In genomic region chr11:27717801-27718229, GRCh38 we compare ENCODE assay signal across 10 cellular contexts. TPM values are rescaled to one million over a fixed set of nuclear protein-coding genes. Genes with fewer than 3 reads are reported as not detected.
A peak's percentile ranks its signal among the peaks of the same experiment; 100 is the strongest.
DNase-seq lines count a peak whose midpoint lies in the region; ATAC-seq and TF ChIP-seq lines count a peak whose summit lies in the region.
"Had no signal": no experiment of that assay in that cellular context is flagged by ENCODE, and none has a peak within 500 bp of the region (broad histone marks: within the 10 kb centered on the region; RNA-seq: fewer than 3 reads in every experiment).

No MANE protein-coding gene starts in this region.

- no CpG with 5 or more reads among the region's 8 CpGs for WGBS in iPS DF 6.9 (ENCODE audit: insufficient coverage, insufficient read length)

- H3K9me3 ChIP-seq in iPS DF 6.9 (ENCODE audit: control insufficient read depth, insufficient read depth, low read length) (no peaks in the 10 kb centered on the region), thoracic aorta (no peaks in the 10 kb centered on the region), gastrocnemius medialis (no peaks in the 10 kb centered on the region)

- H3K27ac Mint-ChIP-seq in activated naive CD8-positive, alpha-beta T cell treated with anti-CD3 and anti-CD28 coated beads, Interleukin-2, amount 10 ng/mL, durations not matched to agents 7 days and 5 days = peak overlapping the region; percentile 56
- H3K27ac Mint-ChIP-seq in activated naive CD8-positive, alpha-beta T cell treated with anti-CD3 and anti-CD28 coated beads, Interleukin-2, amount 50 U/mL, for 24 hours = no peak overlapping the region
- no peak overlapping the region for H3K27ac Mint-ChIP-seq in stimulated activated effector memory CD8-positive, alpha-beta T cell treated with anti-CD3 and anti-CD28 coated beads, Interleukin-12 subunit alpha, Interleukin-12 subunit beta, amount 100 ng/mL, for 72 hours
- H3K27ac Mint-ChIP-seq: CD4-positive, CD25-positive, alpha-beta regulatory T cell had no signal

- peaks cover 13% of the 10 kb centered on the region for H3K27me3 ChIP-seq in iPS DF 6.9 (ENCODE audit: control insufficient read depth, insufficient read depth, low read length)
- H3K27me3 ChIP-seq in thoracic aorta (replicated peaks; ENCODE audit: insufficient read depth) = peaks cover 9% of the 10 kb centered on the region
- peaks cover 64 to 74% (median 73%) of the 10 kb centered on the region in 3 donors for H3K27me3 ChIP-seq in gastrocnemius medialis

- H3K4me3 ChIP-seq in WI38 (ENCODE audit: low read depth, low read length) = peak overlapping the region; percentile 85
- H3K4me3 ChIP-seq in iPS DF 6.9 (ENCODE audit: low read length) = peak overlapping the region; percentile 65; the same call in 1 of the 2 replicates
- peak overlapping the region; percentile 74 for H3K4me3 ChIP-seq in thoracic aorta
- H3K4me3 ChIP-seq in gastrocnemius medialis = peak overlapping the region in 2 of 4 donors; percentile 35 to 53

- DNase-seq in activated naive CD8-positive, alpha-beta T cell treated with anti-CD3 and anti-CD28 coated beads, Interleukin-2, amount 10 ng/mL, durations not matched to agents 7 days and 5 days = no peak
- DNase-seq in activated naive CD8-positive, alpha-beta T cell treated with anti-CD3 and anti-CD28 coated beads, Interleukin-2, amount 50 U/mL, for 24 hours = no peak
- DNase-seq in iPS DF 6.9 (ENCODE audit: low read depth, low spot score) (no peak), thoracic aorta (ENCODE audit: low spot score) (no peak), gastrocnemius medialis (no peak)
- DNase-seq in stimulated activated effector memory CD8-positive, alpha-beta T cell treated with anti-CD3 and anti-CD28 coated beads, Interleukin-12 subunit alpha, Interleukin-12 subunit beta, amount 100 ng/mL, for 72 hours (ENCODE audit: low spot score in 2 of 2) = no peak
- DNase-seq: activated CD8-positive, alpha-beta memory T cell treated with anti-CD3 and anti-CD28 coated beads, Interleukin-2, amount 50 U/mL, for 4 hours; CD4-positive, CD25-positive, alpha-beta regulatory T cell had no signal

- peaks cover 57% of the 10 kb centered on the region for H3K27me3 Mint-ChIP-seq in activated naive CD8-positive, alpha-beta T cell treated with anti-CD3 and anti-CD28 coated beads, Interleukin-2, amount 10 ng/mL, durations not matched to agents 7 days and 5 days
- H3K27me3 Mint-ChIP-seq in activated naive CD8-positive, alpha-beta T cell treated with anti-CD3 and anti-CD28 coated beads, Interleukin-2, amount 50 U/mL, for 24 hours = peaks cover 49% of the 10 kb centered on the region

- in situ Hi-C loops in gastrocnemius medialis (cut with MboI; ENCODE audit: low sequenced_read_pairs in 4 of 4) = loop anchor here in 1 of 4 donors (25.0 kb wide), 1 partner anchor 819 kb away; no protein-coding TSS in a partner anchor

- POLR2A ChIA-PET in activated naive CD8-positive, alpha-beta T cell treated with anti-CD3 and anti-CD28 coated beads, Interleukin-2, amount 10 ng/mL, durations not matched to agents 7 days and 5 days (lab: Charles Lee) = no interaction called here

- TF ChIP-seq CTCF in WI38 (IDR thresholded peaks at IDR 0.05; ENCODE audit: low read depth, low read length) (no peak), thoracic aorta (IDR thresholded peaks at IDR 0.05) (no peak), gastrocnemius medialis (IDR thresholded peaks at IDR 0.05 in 4 of 5, conservative IDR thresholded peaks at IDR 0.05 in 1 of 5) (no peak)

- ATAC-seq in activated naive CD8-positive, alpha-beta T cell treated with anti-CD3 and anti-CD28 coated beads, Interleukin-2, amount 10 ng/mL, durations not matched to agents 7 days and 5 days (ENCODE audit: low read depth) = no peak
- ATAC-seq in activated naive CD8-positive, alpha-beta T cell treated with anti-CD3 and anti-CD28 coated beads, Interleukin-2, amount 50 U/mL, for 24 hours = no peak
- ATAC-seq in thoracic aorta (ENCODE audit: insufficient number of reproducible peaks, low FRiP score, low read depth) = no peak
- ATAC-seq in stimulated activated effector memory CD8-positive, alpha-beta T cell treated with anti-CD3 and anti-CD28 coated beads, Interleukin-12 subunit alpha, Interleukin-12 subunit beta, amount 100 ng/mL, for 72 hours = no peak
- ATAC-seq in GM21528 (IDR thresholded peaks at IDR 0.05; ENCODE audit: low FRiP score, unreplicated experiment) = no peak
- ATAC-seq in gastrocnemius medialis = no peak

- intact Hi-C loops in gastrocnemius medialis (cut with DNase I; ENCODE audit: low total_unique reads) = no loop called here

- peaks cover 5% of the 10 kb centered on the region; the same call in 1 of the 2 replicates for H3K4me1 ChIP-seq in iPS DF 6.9 (ENCODE audit: control insufficient read depth, insufficient read depth, low read length)
- peaks cover 14 to 17% of the 10 kb centered on the region in 2 donors for H3K4me1 ChIP-seq in thoracic aorta (ENCODE audit: control insufficient read depth in 1 of 2, low read depth in 2 of 2)
- peaks cover 10 to 12% of the 10 kb centered on the region in 2 donors for H3K4me1 ChIP-seq in gastrocnemius medialis

- TF ChIP-seq POLR2A in gastrocnemius medialis (IDR thresholded peaks at IDR 0.05) = no peak

- H3K4me3 Mint-ChIP-seq in activated naive CD8-positive, alpha-beta T cell treated with anti-CD3 and anti-CD28 coated beads, Interleukin-2, amount 10 ng/mL, durations not matched to agents 7 days and 5 days = no peak overlapping the region
- H3K4me3 Mint-ChIP-seq in activated naive CD8-positive, alpha-beta T cell treated with anti-CD3 and anti-CD28 coated beads, Interleukin-2, amount 50 U/mL, for 24 hours = no peak overlapping the region
- no peak overlapping the region for H3K4me3 Mint-ChIP-seq in stimulated activated effector memory CD8-positive, alpha-beta T cell treated with anti-CD3 and anti-CD28 coated beads, Interleukin-12 subunit alpha, Interleukin-12 subunit beta, amount 100 ng/mL, for 72 hours
- H3K4me3 Mint-ChIP-seq: CD4-positive, CD25-positive, alpha-beta regulatory T cell had no signal

- peaks cover 3% of the 10 kb centered on the region for H3K4me1 Mint-ChIP-seq in activated naive CD8-positive, alpha-beta T cell treated with anti-CD3 and anti-CD28 coated beads, Interleukin-2, amount 10 ng/mL, durations not matched to agents 7 days and 5 days
- H3K4me1 Mint-ChIP-seq in activated naive CD8-positive, alpha-beta T cell treated with anti-CD3 and anti-CD28 coated beads, Interleukin-2, amount 50 U/mL, for 24 hours = peaks cover 4% of the 10 kb centered on the region
- no peaks in the 10 kb centered on the region for H3K4me1 Mint-ChIP-seq in stimulated activated effector memory CD8-positive, alpha-beta T cell treated with anti-CD3 and anti-CD28 coated beads, Interleukin-12 subunit alpha, Interleukin-12 subunit beta, amount 100 ng/mL, for 72 hours
- H3K4me1 Mint-ChIP-seq: CD4-positive, CD25-positive, alpha-beta regulatory T cell had no signal

- H3K27ac ChIP-seq in iPS DF 6.9 (ENCODE audit: low read length) (no peak overlapping the region), thoracic aorta (no peak overlapping the region), gastrocnemius medialis (no peak overlapping the region)

- peaks cover 8% of the 10 kb centered on the region for H3K36me3 Mint-ChIP-seq in activated naive CD8-positive, alpha-beta T cell treated with anti-CD3 and anti-CD28 coated beads, Interleukin-2, amount 10 ng/mL, durations not matched to agents 7 days and 5 days
- peaks cover 10% of the 10 kb centered on the region for H3K36me3 Mint-ChIP-seq in activated naive CD8-positive, alpha-beta T cell treated with anti-CD3 and anti-CD28 coated beads, Interleukin-2, amount 50 U/mL, for 24 hours (ENCODE audit: low read depth)
- no peaks in the 10 kb centered on the region for H3K36me3 Mint-ChIP-seq in stimulated activated effector memory CD8-positive, alpha-beta T cell treated with anti-CD3 and anti-CD28 coated beads, Interleukin-12 subunit alpha, Interleukin-12 subunit beta, amount 100 ng/mL, for 72 hours
- H3K36me3 Mint-ChIP-seq: CD4-positive, CD25-positive, alpha-beta regulatory T cell had no signal

- peaks cover 6% of the 10 kb centered on the region for H3K9me3 Mint-ChIP-seq in activated naive CD8-positive, alpha-beta T cell treated with anti-CD3 and anti-CD28 coated beads, Interleukin-2, amount 10 ng/mL, durations not matched to agents 7 days and 5 days
- peaks cover 15% of the 10 kb centered on the region for H3K9me3 Mint-ChIP-seq in activated naive CD8-positive, alpha-beta T cell treated with anti-CD3 and anti-CD28 coated beads, Interleukin-2, amount 50 U/mL, for 24 hours
- peaks cover 8% of the 10 kb centered on the region for H3K9me3 Mint-ChIP-seq in stimulated activated effector memory CD8-positive, alpha-beta T cell treated with anti-CD3 and anti-CD28 coated beads, Interleukin-12 subunit alpha, Interleukin-12 subunit beta, amount 100 ng/mL, for 72 hours

- H3K36me3 ChIP-seq in iPS DF 6.9 (ENCODE audit: control insufficient read depth, insufficient read depth, low read length) = no peaks in the 10 kb centered on the region
- H3K36me3 ChIP-seq in thoracic aorta = no peaks in the 10 kb centered on the region
- no peaks in the 10 kb centered on the region for H3K36me3 ChIP-seq in gastrocnemius medialis

RNA-seq across cellular contexts. Expression of gene BDNF, which starts 17.6 kb away (rescaled TPM):
- total RNA-seq in activated naive CD8-positive, alpha-beta T cell treated with anti-CD3 and anti-CD28 coated beads, Interleukin-2, amount 10 ng/mL, durations not matched to agents 7 days and 5 days = not detected
- total RNA-seq in thoracic aorta (1 to 10 TPM in 1 of 2 donors, under 1 TPM in 1; 0.42 to 4.7 TPM), gastrocnemius medialis (under 1 TPM in 1 of 4 donors, not detected in 3; 0.09 TPM)
- total RNA-seq: CD4-positive, CD25-positive, alpha-beta regulatory T cell had no signal
